Comparison of ENCODE assay signal across 17 cellular contexts in genomic region chr11:89633125-89633695, GRCh38.
"Had no signal": no experiment of that assay in that cellular context is flagged by ENCODE, and none has a peak within 500 bp of the region (broad histone marks: within the 10 kb centered on the region; RNA-seq: fewer than 3 reads in every experiment).

No MANE protein-coding gene starts in this region.

- H3K4me3 ChIP-seq: cardiac muscle cell, gastroesophageal sphincter, lower lobe of right lung, prostate gland, testis, upper lobe of left lung had no signal

- ATAC-seq: gastroesophageal sphincter, left colon, lower lobe of right lung, right cardiac atrium had no signal

- H3K4me1 ChIP-seq: gastroesophageal sphincter, lower lobe of right lung, prostate gland, testis, upper lobe of left lung had no signal

- DNase-seq: activated CD4-positive, alpha-beta T cell treated with anti-CD3 and anti-CD28 coated beads for 1 hour; activated CD4-positive, alpha-beta T cell treated with anti-CD3 and anti-CD28 coated beads, Interleukin-2, amount 50 U/mL, for 4 hours; activated gamma-delta T cell treated with Interleukin-2 at 50 U/mL for 16 hours; amniotic stem cell; erythroblast; left colon; lower lobe of right lung; nephron progenitor cell; right cardiac atrium; stimulated activated CD4-positive, alpha-beta T cell treated with anti-CD3 and anti-CD28 coated beads, Interleukin-2, amount 100 ng/mL, for 48 hours; T-helper 2 cell; testis; upper lobe of left lung; WERI-Rb-1 had no signal

- H3K9me3 ChIP-seq: gastroesophageal sphincter, lower lobe of right lung, prostate gland, testis, upper lobe of left lung had no signal

- H3K27ac ChIP-seq: cardiac muscle cell, gastroesophageal sphincter, lower lobe of right lung, prostate gland, testis, upper lobe of left lung, WERI-Rb-1 had no signal

- H3K36me3 ChIP-seq: cardiac muscle cell, gastroesophageal sphincter, lower lobe of right lung, prostate gland, upper lobe of left lung, WERI-Rb-1 had no signal

- H3K27me3 ChIP-seq: cardiac muscle cell, gastroesophageal sphincter, testis, upper lobe of left lung had no signal
